ENCODE assay signal across 13 cellular contexts in genomic region chr10:46558411-46559185, GRCh38. TPM values are rescaled to one million over a fixed set of nuclear protein-coding genes. Genes with fewer than 3 reads are reported as not detected.
DNase-seq lines count a peak whose midpoint lies in the region; ATAC-seq and FAIRE-seq lines count a peak whose summit lies in the region.
"Had no signal": no experiment of that assay in that cellular context is flagged by ENCODE, and none has a peak within 500 bp of the region (broad histone marks: within the 10 kb centered on the region; RNA-seq: fewer than 3 reads in every experiment).

No MANE protein-coding gene starts in this region.

- intact Hi-C loops in left colon (cut with DNase I, micrococcal nuclease): no loop called here

- H3K27ac ChIP-seq in small intestine (ENCODE audit: low read depth in 1 of 2, low read length in 1 of 2): no peak overlapping the region
- H3K27ac ChIP-seq: cardiac muscle cell, parathyroid adenoma had no signal

- peaks cover 0 to 3% of the 10 kb centered on the region in 2 donors for H3K4me1 ChIP-seq in small intestine (ENCODE audit: control insufficient read depth in 2 of 2, insufficient read depth in 1 of 2, low read depth in 1 of 2, low read length in 1 of 2)

- ATAC-seq in left colon (peak; percentile 66), GM21786 (IDR thresholded peaks at IDR 0.05; ENCODE audit: unreplicated experiment) (no peak)
- ATAC-seq: T-helper 17 cell had no signal

- H3K27me3 ChIP-seq in small intestine (ENCODE audit: control insufficient read depth in 2 of 2, insufficient read depth in 2 of 2, low read length in 2 of 2): peaks cover 4 to 17% of the 10 kb centered on the region in 2 donors

- WGBS in small intestine, 3 donors: 62 to 76% (median 68%) methylated on average over 9 of the region's 9 CpGs

- no peak for FAIRE-seq in small intestine (lab: Jason Lieb, UNC)

- peak; percentile 51 for DNase-seq in activated CD8-positive, alpha-beta memory T cell treated with anti-CD3 and anti-CD28 coated beads for 24 hours
- no peak for DNase-seq in activated CD8-positive, alpha-beta memory T cell treated with anti-CD3 and anti-CD28 coated beads, Interleukin-2, amount 50 U/mL, for 48 hours
- DNase-seq in NCI-H748 (lab: John Stamatoyannopoulos, UW; ENCODE audit: unreplicated experiment) (peak; percentile 71), left colon (peak; percentile 34 to 60), small intestine (peak; percentile 47), cortex of kidney (lab: John Stamatoyannopoulos, UW) (no peak), AML-193 (lab: John Stamatoyannopoulos, UW) (no peak)
- DNase-seq: NCI-H1694 treated with DMSO at 0.1 percent for 48 hours had no signal

- no peaks in the 10 kb centered on the region for H3K36me3 ChIP-seq in small intestine (ENCODE audit: control insufficient read depth in 2 of 2, insufficient read depth in 2 of 2, low read length in 2 of 2)
- H3K36me3 ChIP-seq: cardiac muscle cell had no signal

- H3K9me3 ChIP-seq in small intestine (ENCODE audit: control insufficient read depth, low read depth): no peaks in the 10 kb centered on the region

- H3K4me3 ChIP-seq in small intestine (ENCODE audit: low read depth in 1 of 2, low read length in 2 of 2): no peak overlapping the region
- H3K4me3 ChIP-seq: cardiac muscle cell had no signal

RNA-seq across cellular contexts. Expression of gene GPRIN2, which starts 2.1 kb away (rescaled TPM):
- total RNA-seq in left colon: 10 to 100 TPM; 35.9 to 56.7 TPM
- polyA plus RNA-seq in small intestine: 10 to 100 TPM; 15.0 to 33.5 (median 25.1) TPM
- total RNA-seq: G401, T-helper 17 cell had no signal

RNA-seq across cellular contexts. Expression of gene SYT15, which starts 20.3 kb away (rescaled TPM):
- total RNA-seq in left colon: 1 to 10 TPM; 1.4 to 2.2 TPM
- 1 to 10 TPM in 1 of 3 donors, under 1 TPM in 1, not detected in 1; 0.27 to 2.9 TPM for polyA plus RNA-seq in small intestine
- total RNA-seq: G401 had no signal

Comparison
In these comparisons a context has a peak if more than half of its experiments do, and no peak if none do; other contexts are left out.
1. DNase-seq: peak in activated CD8-positive, alpha-beta memory T cell treated with anti-CD3 and anti-CD28 coated beads for 24 hours (single experiment), NCI-H748 (single experiment), left colon (2 of 2) and small intestine (single experiment); none in activated CD8-positive, alpha-beta memory T cell treated with anti-CD3 and anti-CD28 coated beads, Interleukin-2, amount 50 U/mL, for 48 hours (single experiment), cortex of kidney (single experiment) and AML-193 (0 of 2).